Comparison of ENCODE assay signal across 2 cellular contexts in the genomic region with DNA sequence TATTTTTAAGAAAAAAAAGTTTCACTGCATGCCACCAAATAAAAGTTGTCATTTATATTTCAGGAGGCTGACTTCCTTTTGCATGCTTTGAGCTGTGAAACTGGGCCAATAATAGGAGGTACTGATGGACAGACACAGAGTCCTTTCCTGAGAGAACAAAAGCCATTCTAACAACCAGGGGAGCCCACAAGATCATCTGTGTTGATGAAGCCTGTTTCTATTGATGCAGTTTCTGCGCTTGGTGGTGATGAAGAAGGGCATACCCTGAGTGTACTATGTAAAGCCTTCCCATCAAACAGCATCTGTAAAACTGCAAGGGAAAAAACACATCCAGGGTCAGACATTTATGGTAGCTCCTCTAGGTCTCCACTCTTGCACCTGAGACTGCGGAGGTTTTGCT.
TF ChIP-seq lines count a peak whose summit lies in the region.

No MANE protein-coding gene starts in this region.

TF ChIP-seq in GM23338, 12 proteins besides CTCF, POLR2A, EP300 and RAD21:
- TF ChIP-seq EZH2phosphoT487 (IDR thresholded peaks at IDR 0.05; ENCODE audit: unreplicated experiment) (no peak), ZNF114 (CRISPR knock-in tag; IDR thresholded peaks at IDR 0.05) (no peak), JUNB (IDR thresholded peaks at IDR 0.05; ENCODE audit: unreplicated experiment) (no peak), NANOG (IDR thresholded peaks at IDR 0.05; ENCODE audit: borderline replicate concordance) (no peak), STAT1 (IDR thresholded peaks at IDR 0.05; ENCODE audit: unreplicated experiment) (no peak), CREB1 (CRISPR knock-in tag; IDR thresholded peaks at IDR 0.05; ENCODE audit: low read depth) (no peak)
- TF ChIP-seq, protein P1, sequence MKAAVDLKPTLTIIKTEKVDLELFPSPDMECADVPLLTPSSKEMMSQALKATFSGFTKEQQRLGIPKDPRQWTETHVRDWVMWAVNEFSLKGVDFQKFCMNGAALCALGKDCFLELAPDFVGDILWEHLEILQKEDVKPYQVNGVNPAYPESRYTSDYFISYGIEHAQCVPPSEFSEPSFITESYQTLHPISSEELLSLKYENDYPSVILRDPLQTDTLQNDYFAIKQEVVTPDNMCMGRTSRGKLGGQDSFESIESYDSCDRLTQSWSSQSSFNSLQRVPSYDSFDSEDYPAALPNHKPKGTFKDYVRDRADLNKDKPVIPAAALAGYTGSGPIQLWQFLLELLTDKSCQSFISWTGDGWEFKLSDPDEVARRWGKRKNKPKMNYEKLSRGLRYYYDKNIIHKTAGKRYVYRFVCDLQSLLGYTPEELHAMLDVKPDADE (IDR thresholded peaks at IDR 0.05) = no peak
- TF ChIP-seq, protein P2, sequence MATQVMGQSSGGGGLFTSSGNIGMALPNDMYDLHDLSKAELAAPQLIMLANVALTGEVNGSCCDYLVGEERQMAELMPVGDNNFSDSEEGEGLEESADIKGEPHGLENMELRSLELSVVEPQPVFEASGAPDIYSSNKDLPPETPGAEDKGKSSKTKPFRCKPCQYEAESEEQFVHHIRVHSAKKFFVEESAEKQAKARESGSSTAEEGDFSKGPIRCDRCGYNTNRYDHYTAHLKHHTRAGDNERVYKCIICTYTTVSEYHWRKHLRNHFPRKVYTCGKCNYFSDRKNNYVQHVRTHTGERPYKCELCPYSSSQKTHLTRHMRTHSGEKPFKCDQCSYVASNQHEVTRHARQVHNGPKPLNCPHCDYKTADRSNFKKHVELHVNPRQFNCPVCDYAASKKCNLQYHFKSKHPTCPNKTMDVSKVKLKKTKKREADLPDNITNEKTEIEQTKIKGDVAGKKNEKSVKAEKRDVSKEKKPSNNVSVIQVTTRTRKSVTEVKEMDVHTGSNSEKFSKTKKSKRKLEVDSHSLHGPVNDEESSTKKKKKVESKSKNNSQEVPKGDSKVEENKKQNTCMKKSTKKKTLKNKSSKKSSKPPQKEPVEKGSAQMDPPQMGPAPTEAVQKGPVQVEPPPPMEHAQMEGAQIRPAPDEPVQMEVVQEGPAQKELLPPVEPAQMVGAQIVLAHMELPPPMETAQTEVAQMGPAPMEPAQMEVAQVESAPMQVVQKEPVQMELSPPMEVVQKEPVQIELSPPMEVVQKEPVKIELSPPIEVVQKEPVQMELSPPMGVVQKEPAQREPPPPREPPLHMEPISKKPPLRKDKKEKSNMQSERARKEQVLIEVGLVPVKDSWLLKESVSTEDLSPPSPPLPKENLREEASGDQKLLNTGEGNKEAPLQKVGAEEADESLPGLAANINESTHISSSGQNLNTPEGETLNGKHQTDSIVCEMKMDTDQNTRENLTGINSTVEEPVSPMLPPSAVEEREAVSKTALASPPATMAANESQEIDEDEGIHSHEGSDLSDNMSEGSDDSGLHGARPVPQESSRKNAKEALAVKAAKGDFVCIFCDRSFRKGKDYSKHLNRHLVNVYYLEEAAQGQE (IDR thresholded peaks at IDR 0.05; ENCODE audit: unreplicated experiment) = no peak

TF ChIP-seq in GM12878, 131 proteins besides CTCF, POLR2A, EP300 and RAD21:
- no peak for TF ChIP-seq PML (IDR thresholded peaks at IDR 0.05; ENCODE audit: low read length)
- no peak for TF ChIP-seq EZH2 (IDR thresholded peaks at IDR 0.05; ENCODE audit: borderline replicate concordance, control insufficient read depth, low read depth, low read length)
- no peak for TF ChIP-seq ZZZ3 (IDR thresholded peaks at IDR 0.05; ENCODE audit: control insufficient read depth, insufficient read length, low read depth)
- TF ChIP-seq, protein P3, sequence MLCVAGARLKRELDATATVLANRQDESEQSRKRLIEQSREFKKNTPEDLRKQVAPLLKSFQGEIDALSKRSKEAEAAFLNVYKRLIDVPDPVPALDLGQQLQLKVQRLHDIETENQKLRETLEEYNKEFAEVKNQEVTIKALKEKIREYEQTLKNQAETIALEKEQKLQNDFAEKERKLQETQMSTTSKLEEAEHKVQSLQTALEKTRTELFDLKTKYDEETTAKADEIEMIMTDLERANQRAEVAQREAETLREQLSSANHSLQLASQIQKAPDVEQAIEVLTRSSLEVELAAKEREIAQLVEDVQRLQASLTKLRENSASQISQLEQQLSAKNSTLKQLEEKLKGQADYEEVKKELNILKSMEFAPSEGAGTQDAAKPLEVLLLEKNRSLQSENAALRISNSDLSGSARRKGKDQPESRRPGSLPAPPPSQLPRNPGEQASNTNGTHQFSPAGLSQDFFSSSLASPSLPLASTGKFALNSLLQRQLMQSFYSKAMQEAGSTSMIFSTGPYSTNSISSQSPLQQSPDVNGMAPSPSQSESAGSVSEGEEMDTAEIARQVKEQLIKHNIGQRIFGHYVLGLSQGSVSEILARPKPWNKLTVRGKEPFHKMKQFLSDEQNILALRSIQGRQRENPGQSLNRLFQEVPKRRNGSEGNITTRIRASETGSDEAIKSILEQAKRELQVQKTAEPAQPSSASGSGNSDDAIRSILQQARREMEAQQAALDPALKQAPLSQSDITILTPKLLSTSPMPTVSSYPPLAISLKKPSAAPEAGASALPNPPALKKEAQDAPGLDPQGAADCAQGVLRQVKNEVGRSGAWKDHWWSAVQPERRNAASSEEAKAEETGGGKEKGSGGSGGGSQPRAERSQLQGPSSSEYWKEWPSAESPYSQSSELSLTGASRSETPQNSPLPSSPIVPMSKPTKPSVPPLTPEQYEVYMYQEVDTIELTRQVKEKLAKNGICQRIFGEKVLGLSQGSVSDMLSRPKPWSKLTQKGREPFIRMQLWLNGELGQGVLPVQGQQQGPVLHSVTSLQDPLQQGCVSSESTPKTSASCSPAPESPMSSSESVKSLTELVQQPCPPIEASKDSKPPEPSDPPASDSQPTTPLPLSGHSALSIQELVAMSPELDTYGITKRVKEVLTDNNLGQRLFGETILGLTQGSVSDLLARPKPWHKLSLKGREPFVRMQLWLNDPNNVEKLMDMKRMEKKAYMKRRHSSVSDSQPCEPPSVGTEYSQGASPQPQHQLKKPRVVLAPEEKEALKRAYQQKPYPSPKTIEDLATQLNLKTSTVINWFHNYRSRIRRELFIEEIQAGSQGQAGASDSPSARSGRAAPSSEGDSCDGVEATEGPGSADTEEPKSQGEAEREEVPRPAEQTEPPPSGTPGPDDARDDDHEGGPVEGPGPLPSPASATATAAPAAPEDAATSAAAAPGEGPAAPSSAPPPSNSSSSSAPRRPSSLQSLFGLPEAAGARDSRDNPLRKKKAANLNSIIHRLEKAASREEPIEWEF (IDR thresholded peaks at IDR 0.05; ENCODE audit: insufficient replicate concordance, low read depth, low read length) = no peak
- no peak for TF ChIP-seq SRF (IDR thresholded peaks at IDR 0.05; ENCODE audit: low read depth in 2 of 2, low read length in 2 of 2)
- no peak for TF ChIP-seq ZNF622 (IDR thresholded peaks at IDR 0.05)
